ENCODE assay signal across 2 cellular contexts in genomic region chr13:43365042-43365344, GRCh38.
TF ChIP-seq lines count a peak whose summit lies in the region.

No MANE protein-coding gene starts in this region.

TF ChIP-seq in H1, 55 proteins besides CTCF, POLR2A, EP300 and RAD21:
- no peak for TF ChIP-seq NRF1 (IDR thresholded peaks at IDR 0.05; ENCODE audit: low read depth, low read length)
- TF ChIP-seq ATF3 (IDR thresholded peaks at IDR 0.05; ENCODE audit: insufficient read depth, low read depth, low read length), result no peak
- TF ChIP-seq NANOG (IDR thresholded peaks at IDR 0.05; ENCODE audit: insufficient read depth, low read depth, low read length, poor library complexity, severe bottlenecking), result no peak
- no peak for TF ChIP-seq SUZ12 (IDR thresholded peaks at IDR 0.05; ENCODE audit: low read length)
- TF ChIP-seq CHD2 (IDR thresholded peaks at IDR 0.05; ENCODE audit: low read length), result no peak
- no peak for TF ChIP-seq SRF (IDR thresholded peaks at IDR 0.05; ENCODE audit: low read depth, low read length)
- TF ChIP-seq SP2 (IDR thresholded peaks at IDR 0.05; ENCODE audit: low read length), result no peak
- no peak for TF ChIP-seq SP1 (IDR thresholded peaks at IDR 0.05; ENCODE audit: low read depth, low read length)
- TF ChIP-seq TEAD4 (IDR thresholded peaks at IDR 0.05; ENCODE audit: low read depth, low read length), result no peak
- no peak for TF ChIP-seq TCF12 (IDR thresholded peaks at IDR 0.05; ENCODE audit: low read depth, low read length)
- TF ChIP-seq MAFK (IDR thresholded peaks at IDR 0.05; ENCODE audit: low read depth, low read length), result no peak
- TF ChIP-seq CTBP2 (IDR thresholded peaks at IDR 0.05; ENCODE audit: borderline replicate concordance, insufficient read depth, insufficient read length, low read length), result no peak
- TF ChIP-seq JUN (IDR thresholded peaks at IDR 0.05; ENCODE audit: low read depth, low read length), result no peak

TF ChIP-seq in GM12891, 5 proteins besides CTCF, POLR2A, EP300 and RAD21:
- TF ChIP-seq SPI1 (IDR thresholded peaks at IDR 0.05; ENCODE audit: low read depth, low read length), result no peak
- no peak for TF ChIP-seq PAX5 (IDR thresholded peaks at IDR 0.05; ENCODE audit: insufficient read depth, low read length, severe bottlenecking)
- no peak for TF ChIP-seq POU2F2 (IDR thresholded peaks at IDR 0.05; ENCODE audit: low read depth, low read length)
- no peak for TF ChIP-seq TAF1 (IDR thresholded peaks at IDR 0.05; ENCODE audit: low read depth, low read length)
- TF ChIP-seq POLR2AphosphoS5 (IDR thresholded peaks at IDR 0.05; ENCODE audit: low read depth, low read length), result no peak
TF ChIP-seq in GM12891: peak in this region for 0.
